In the genomic region with DNA sequence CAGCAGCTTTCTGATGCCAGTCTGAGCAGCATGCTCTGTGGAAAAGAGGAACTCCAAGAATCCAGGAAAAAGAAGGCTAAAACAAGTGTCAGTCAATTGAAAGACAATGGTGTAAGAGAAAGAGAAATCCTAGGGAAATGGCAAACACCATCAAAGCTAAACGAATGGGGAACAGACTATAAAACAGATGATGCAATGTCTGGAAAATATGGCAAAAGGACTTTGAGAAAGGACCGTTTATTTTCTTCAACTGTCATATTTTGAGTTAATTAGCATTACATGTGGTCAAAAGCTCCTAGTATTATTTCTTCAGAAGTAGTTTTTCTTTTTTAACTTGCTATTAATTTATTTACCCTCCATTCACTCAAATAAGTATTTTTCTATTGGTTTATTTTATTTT, we compare ENCODE assay signal across 2 cellular contexts.
TF ChIP-seq lines count a peak whose summit lies in the region.

No MANE protein-coding gene starts in this region.

TF ChIP-seq in SK-N-SH, 30 proteins besides CTCF, POLR2A, EP300 and RAD21:
- TF ChIP-seq PBX3 (IDR thresholded peaks at IDR 0.05) (peak; percentile 22; the same call in 1 of the 2 replicates), MXI1 (IDR thresholded peaks at IDR 0.05; ENCODE audit: low read depth, low read length) (no peak), ELF1 (IDR thresholded peaks at IDR 0.05) (no peak)

TF ChIP-seq in SK-N-SH treated with all-trans-retinoic acid at 6 μM for 48 hours, 23 proteins besides CTCF, POLR2A, EP300 and RAD21 (continued from another document):
- TF ChIP-seq, protein P1, sequence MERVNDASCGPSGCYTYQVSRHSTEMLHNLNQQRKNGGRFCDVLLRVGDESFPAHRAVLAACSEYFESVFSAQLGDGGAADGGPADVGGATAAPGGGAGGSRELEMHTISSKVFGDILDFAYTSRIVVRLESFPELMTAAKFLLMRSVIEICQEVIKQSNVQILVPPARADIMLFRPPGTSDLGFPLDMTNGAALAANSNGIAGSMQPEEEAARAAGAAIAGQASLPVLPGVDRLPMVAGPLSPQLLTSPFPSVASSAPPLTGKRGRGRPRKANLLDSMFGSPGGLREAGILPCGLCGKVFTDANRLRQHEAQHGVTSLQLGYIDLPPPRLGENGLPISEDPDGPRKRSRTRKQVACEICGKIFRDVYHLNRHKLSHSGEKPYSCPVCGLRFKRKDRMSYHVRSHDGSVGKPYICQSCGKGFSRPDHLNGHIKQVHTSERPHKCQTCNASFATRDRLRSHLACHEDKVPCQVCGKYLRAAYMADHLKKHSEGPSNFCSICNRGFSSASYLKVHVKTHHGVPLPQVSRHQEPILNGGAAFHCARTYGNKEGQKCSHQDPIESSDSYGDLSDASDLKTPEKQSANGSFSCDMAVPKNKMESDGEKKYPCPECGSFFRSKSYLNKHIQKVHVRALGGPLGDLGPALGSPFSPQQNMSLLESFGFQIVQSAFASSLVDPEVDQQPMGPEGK (CRISPR knock-in tag; IDR thresholded peaks at IDR 0.05; ENCODE audit: borderline replicate concordance) = no peak
- TF ChIP-seq ZNF70 (CRISPR knock-in tag; IDR thresholded peaks at IDR 0.05) (no peak), TCF4 (CRISPR knock-in tag; IDR thresholded peaks at IDR 0.05; ENCODE audit: borderline replicate concordance) (no peak), ZNF565 (CRISPR knock-in tag; conservative IDR thresholded peaks at IDR 0.05; ENCODE audit: low read depth) (no peak), TOX (CRISPR knock-in tag; IDR thresholded peaks at IDR 0.05; ENCODE audit: borderline replicate concordance) (no peak), ZFP3 (CRISPR knock-in tag; IDR thresholded peaks at IDR 0.05) (no peak), ISL1 (CRISPR knock-in tag; IDR thresholded peaks at IDR 0.05) (no peak), RARB (CRISPR knock-in tag; IDR thresholded peaks at IDR 0.05) (no peak), PPARA (CRISPR knock-in tag; IDR thresholded peaks at IDR 0.05; ENCODE audit: borderline replicate concordance) (no peak), CREB5 (CRISPR knock-in tag; IDR thresholded peaks at IDR 0.05; ENCODE audit: low read depth) (no peak)
- TF ChIP-seq, protein P2, sequence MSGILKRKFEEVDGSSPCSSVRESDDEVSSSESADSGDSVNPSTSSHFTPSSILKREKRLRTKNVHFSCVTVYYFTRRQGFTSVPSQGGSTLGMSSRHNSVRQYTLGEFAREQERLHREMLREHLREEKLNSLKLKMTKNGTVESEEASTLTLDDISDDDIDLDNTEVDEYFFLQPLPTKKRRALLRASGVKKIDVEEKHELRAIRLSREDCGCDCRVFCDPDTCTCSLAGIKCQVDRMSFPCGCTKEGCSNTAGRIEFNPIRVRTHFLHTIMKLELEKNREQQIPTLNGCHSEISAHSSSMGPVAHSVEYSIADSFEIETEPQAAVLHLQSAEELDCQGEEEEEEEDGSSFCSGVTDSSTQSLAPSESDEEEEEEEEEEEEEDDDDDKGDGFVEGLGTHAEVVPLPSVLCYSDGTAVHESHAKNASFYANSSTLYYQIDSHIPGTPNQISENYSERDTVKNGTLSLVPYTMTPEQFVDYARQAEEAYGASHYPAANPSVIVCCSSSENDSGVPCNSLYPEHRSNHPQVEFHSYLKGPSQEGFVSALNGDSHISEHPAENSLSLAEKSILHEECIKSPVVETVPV (CRISPR knock-in tag; IDR thresholded peaks at IDR 0.05) = no peak
- TF ChIP-seq, protein P3, sequence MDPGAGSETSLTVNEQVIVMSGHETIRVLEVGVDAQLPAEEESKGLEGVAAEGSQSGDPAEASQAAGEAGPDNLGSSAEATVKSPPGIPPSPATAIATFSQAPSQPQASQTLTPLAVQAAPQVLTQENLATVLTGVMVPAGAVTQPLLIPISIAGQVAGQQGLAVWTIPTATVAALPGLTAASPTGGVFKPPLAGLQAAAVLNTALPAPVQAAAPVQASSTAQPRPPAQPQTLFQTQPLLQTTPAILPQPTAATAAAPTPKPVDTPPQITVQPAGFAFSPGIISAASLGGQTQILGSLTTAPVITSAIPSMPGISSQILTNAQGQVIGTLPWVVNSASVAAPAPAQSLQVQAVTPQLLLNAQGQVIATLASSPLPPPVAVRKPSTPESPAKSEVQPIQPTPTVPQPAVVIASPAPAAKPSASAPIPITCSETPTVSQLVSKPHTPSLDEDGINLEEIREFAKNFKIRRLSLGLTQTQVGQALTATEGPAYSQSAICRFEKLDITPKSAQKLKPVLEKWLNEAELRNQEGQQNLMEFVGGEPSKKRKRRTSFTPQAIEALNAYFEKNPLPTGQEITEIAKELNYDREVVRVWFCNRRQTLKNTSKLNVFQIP (CRISPR knock-in tag; IDR thresholded peaks at IDR 0.05; ENCODE audit: borderline replicate concordance, low read depth) = no peak
- TF ChIP-seq, protein P4, sequence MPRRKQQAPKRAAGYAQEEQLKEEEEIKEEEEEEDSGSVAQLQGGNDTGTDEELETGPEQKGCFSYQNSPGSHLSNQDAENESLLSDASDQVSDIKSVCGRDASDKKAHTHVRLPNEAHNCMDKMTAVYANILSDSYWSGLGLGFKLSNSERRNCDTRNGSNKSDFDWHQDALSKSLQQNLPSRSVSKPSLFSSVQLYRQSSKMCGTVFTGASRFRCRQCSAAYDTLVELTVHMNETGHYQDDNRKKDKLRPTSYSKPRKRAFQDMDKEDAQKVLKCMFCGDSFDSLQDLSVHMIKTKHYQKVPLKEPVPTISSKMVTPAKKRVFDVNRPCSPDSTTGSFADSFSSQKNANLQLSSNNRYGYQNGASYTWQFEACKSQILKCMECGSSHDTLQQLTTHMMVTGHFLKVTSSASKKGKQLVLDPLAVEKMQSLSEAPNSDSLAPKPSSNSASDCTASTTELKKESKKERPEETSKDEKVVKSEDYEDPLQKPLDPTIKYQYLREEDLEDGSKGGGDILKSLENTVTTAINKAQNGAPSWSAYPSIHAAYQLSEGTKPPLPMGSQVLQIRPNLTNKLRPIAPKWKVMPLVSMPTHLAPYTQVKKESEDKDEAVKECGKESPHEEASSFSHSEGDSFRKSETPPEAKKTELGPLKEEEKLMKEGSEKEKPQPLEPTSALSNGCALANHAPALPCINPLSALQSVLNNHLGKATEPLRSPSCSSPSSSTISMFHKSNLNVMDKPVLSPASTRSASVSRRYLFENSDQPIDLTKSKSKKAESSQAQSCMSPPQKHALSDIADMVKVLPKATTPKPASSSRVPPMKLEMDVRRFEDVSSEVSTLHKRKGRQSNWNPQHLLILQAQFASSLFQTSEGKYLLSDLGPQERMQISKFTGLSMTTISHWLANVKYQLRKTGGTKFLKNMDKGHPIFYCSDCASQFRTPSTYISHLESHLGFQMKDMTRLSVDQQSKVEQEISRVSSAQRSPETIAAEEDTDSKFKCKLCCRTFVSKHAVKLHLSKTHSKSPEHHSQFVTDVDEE (CRISPR knock-in tag; IDR thresholded peaks at IDR 0.05) = no peak
TF ChIP-seq in SK-N-SH treated with all-trans-retinoic acid at 6 μM for 48 hours: peak in this region for 0.
